Comparison of ENCODE assay signal across 1 cellular context in genomic region chr15:99703603-99704443, GRCh38.
TF ChIP-seq lines count a peak whose summit lies in the region.

No MANE protein-coding gene starts in this region.

TF ChIP-seq in HCT116, 20 proteins besides CTCF, POLR2A, EP300 and RAD21 (continued from another document):
- TF ChIP-seq SRF (IDR thresholded peaks at IDR 0.05; ENCODE audit: low read depth) (peak; percentile 40; the same call in 1 of the 2 replicates), JUND (IDR thresholded peaks at IDR 0.05) (peak; percentile 41; the same call in 1 of the 2 replicates), ZBTB33 (IDR thresholded peaks at IDR 0.05; ENCODE audit: extremely low read depth, insufficient replicate concordance, low read length) (no peak), SP1 (IDR thresholded peaks at IDR 0.05; ENCODE audit: low read depth) (peak; percentile 43), CEBPB (IDR thresholded peaks at IDR 0.05; ENCODE audit: low read depth) (peak; percentile 85)
- TF ChIP-seq, protein P1, sequence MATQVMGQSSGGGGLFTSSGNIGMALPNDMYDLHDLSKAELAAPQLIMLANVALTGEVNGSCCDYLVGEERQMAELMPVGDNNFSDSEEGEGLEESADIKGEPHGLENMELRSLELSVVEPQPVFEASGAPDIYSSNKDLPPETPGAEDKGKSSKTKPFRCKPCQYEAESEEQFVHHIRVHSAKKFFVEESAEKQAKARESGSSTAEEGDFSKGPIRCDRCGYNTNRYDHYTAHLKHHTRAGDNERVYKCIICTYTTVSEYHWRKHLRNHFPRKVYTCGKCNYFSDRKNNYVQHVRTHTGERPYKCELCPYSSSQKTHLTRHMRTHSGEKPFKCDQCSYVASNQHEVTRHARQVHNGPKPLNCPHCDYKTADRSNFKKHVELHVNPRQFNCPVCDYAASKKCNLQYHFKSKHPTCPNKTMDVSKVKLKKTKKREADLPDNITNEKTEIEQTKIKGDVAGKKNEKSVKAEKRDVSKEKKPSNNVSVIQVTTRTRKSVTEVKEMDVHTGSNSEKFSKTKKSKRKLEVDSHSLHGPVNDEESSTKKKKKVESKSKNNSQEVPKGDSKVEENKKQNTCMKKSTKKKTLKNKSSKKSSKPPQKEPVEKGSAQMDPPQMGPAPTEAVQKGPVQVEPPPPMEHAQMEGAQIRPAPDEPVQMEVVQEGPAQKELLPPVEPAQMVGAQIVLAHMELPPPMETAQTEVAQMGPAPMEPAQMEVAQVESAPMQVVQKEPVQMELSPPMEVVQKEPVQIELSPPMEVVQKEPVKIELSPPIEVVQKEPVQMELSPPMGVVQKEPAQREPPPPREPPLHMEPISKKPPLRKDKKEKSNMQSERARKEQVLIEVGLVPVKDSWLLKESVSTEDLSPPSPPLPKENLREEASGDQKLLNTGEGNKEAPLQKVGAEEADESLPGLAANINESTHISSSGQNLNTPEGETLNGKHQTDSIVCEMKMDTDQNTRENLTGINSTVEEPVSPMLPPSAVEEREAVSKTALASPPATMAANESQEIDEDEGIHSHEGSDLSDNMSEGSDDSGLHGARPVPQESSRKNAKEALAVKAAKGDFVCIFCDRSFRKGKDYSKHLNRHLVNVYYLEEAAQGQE (IDR thresholded peaks at IDR 0.05; ENCODE audit: low read depth) = no peak
